Comparison of ENCODE assay signal across 1 cellular context in the genomic region with DNA sequence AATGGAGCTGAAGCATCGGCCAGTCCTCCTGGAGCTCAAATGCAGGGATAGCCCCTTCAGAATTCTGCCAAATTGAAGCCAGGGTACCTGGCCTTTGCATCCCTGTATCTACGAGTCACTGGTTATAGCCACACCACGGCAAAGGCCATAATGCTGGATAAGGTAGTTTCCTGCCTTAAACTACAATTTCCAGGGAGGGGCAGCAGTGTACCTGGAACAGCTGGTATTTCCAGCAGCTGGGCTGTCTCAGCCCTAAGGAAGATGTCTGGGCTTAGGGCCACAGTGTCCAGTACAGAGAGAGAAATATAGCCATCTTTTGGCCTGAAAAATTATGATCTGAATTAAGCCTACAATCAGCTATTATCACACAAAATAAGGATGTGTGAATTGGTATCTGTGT.
TF ChIP-seq lines count a peak whose summit lies in the region.

No MANE protein-coding gene starts in this region.

TF ChIP-seq in HepG2, 621 proteins besides CTCF, POLR2A, EP300 and RAD21 (continued from another document):
- TF ChIP-seq ATF5 (CRISPR knock-in tag; IDR thresholded peaks at IDR 0.05; ENCODE audit: low read depth) = no peak
- TF ChIP-seq, protein P1, sequence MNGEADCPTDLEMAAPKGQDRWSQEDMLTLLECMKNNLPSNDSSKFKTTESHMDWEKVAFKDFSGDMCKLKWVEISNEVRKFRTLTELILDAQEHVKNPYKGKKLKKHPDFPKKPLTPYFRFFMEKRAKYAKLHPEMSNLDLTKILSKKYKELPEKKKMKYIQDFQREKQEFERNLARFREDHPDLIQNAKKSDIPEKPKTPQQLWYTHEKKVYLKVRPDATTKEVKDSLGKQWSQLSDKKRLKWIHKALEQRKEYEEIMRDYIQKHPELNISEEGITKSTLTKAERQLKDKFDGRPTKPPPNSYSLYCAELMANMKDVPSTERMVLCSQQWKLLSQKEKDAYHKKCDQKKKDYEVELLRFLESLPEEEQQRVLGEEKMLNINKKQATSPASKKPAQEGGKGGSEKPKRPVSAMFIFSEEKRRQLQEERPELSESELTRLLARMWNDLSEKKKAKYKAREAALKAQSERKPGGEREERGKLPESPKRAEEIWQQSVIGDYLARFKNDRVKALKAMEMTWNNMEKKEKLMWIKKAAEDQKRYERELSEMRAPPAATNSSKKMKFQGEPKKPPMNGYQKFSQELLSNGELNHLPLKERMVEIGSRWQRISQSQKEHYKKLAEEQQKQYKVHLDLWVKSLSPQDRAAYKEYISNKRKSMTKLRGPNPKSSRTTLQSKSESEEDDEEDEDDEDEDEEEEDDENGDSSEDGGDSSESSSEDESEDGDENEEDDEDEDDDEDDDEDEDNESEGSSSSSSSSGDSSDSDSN (CRISPR knock-in tag; IDR thresholded peaks at IDR 0.05) = no peak
- TF ChIP-seq HDAC1 (CRISPR knock-in tag; IDR thresholded peaks at IDR 0.05) = no peak
- peak; percentile 49; the same call in 1 of the 2 replicates for TF ChIP-seq ELF3 (CRISPR knock-in tag; IDR thresholded peaks at IDR 0.05)
- TF ChIP-seq CBX2 (IDR thresholded peaks at IDR 0.05; ENCODE audit: low read depth, low read length) = no peak
- no peak for TF ChIP-seq CBX2 (CRISPR knock-in tag; IDR thresholded peaks at IDR 0.05; ENCODE audit: low read depth)
- TF ChIP-seq ZSCAN31 (CRISPR knock-in tag; IDR thresholded peaks at IDR 0.05; ENCODE audit: low read depth) = no peak
- no peak for TF ChIP-seq GPN1 (CRISPR knock-in tag; IDR thresholded peaks at IDR 0.05; ENCODE audit: borderline replicate concordance)
- no peak for TF ChIP-seq CBX5 (CRISPR knock-in tag; IDR thresholded peaks at IDR 0.05; ENCODE audit: borderline replicate concordance)
- no peak for TF ChIP-seq HES4 (CRISPR knock-in tag; IDR thresholded peaks at IDR 0.05; ENCODE audit: borderline replicate concordance)
- TF ChIP-seq ZNF431 (CRISPR knock-in tag; IDR thresholded peaks at IDR 0.05; ENCODE audit: borderline replicate concordance, low read depth) = 0 out of 2 replicates have a peak, but pooled peaks have one; percentile 33
- no peak for TF ChIP-seq JUNB (CRISPR knock-in tag; IDR thresholded peaks at IDR 0.05; ENCODE audit: borderline replicate concordance)
